35 cellular contexts compared by ENCODE assay signal in the genomic region with DNA sequence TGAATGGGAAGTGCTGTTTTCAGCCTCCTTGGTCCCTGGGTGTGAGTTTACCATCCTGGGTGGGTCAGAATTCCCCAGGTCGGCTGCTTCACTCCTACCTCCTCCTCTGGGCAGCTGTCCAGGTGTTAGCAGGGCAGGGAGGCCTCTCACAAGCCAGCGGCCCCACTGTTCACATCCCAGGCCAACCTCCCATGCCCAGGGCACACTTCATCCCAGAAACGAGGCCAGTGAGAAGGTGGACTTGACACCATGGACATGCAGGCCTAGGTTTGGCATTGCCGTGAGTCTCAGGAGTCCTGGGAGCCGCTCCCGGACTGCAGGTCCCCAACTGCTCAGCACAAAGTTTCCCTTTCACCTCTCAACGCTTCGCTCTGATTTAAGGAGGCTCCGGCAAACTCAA.
"Had no signal": no experiment of that assay in that cellular context is flagged by ENCODE, and none has a peak within 500 bp of the region (broad histone marks: within the 10 kb centered on the region; RNA-seq: fewer than 3 reads in every experiment).

No MANE protein-coding gene starts in this region.

- H3K9me3 ChIP-seq: ascending aorta had no signal

- H3K27ac ChIP-seq: ascending aorta, cardiac muscle cell, VCaP had no signal

- H3K4me1 ChIP-seq: ascending aorta had no signal

- H3K27ac Mint-ChIP-seq: activated B cell treated with CpG ODN at 0.5 μM for 24 hours; activated CD4-positive, alpha-beta memory T cell treated with anti-CD3 and anti-CD28 coated beads for 36 hours; activated CD8-positive, alpha-beta memory T cell treated with anti-CD3 and anti-CD28 coated beads, Interleukin-2, amount 10 ng/mL, durations not matched to agents 7 days and 5 days; activated CD8-positive, alpha-beta T cell treated with anti-CD3 and anti-CD28 coated beads, Interleukin-2, amount 10 ng/mL, durations not matched to agents 7 days and 5 days; activated naive CD4-positive, alpha-beta T cell treated with anti-CD3 and anti-CD28 coated beads, Interleukin-2, amount 10 ng/mL, durations not matched to agents 7 days and 5 days; activated naive CD4-positive, alpha-beta T cell treated with anti-CD3 and anti-CD28 coated beads, Interleukin-2, amount 50 U/mL, for 24 hours; activated naive CD8-positive, alpha-beta T cell; activated naive CD8-positive, alpha-beta T cell treated with anti-CD3 and anti-CD28 coated beads, Interleukin-2, amount 10 ng/mL, durations not matched to agents 7 days and 5 days; activated naive CD8-positive, alpha-beta T cell treated with anti-CD3 and anti-CD28 coated beads, Interleukin-2, amount 50 U/mL, for 24 hours; activated T-cell treated with anti-CD3 and anti-CD28 coated beads, Interleukin-2, amount 50 U/mL, for 24 hours; activated T-helper 2 cell treated with anti-CD3 and anti-CD28 coated beads, Interferon-gamma antibody, Interleukin-2, Interleukin-4, amounts not matched to agents 10 μg/mL and 5 μg/mL and 100 μg/mL, durations not matched to agents 14 hours and 24 hours and 36 hours; brain; T-helper 1 cell treated with Interleukin-12 subunit alpha and Interleukin-12 subunit beta and Interleukin-4 antibody, amounts not matched to agents 30 μg/mL and 1 μg/mL, for 36 hours; T-helper 2 cell treated with Interferon-gamma antibody and Interleukin-4, amounts not matched to agents 5 μg/mL and 100 μg/mL, for 36 hours had no signal

- H3K36me3 ChIP-seq: ascending aorta, cardiac muscle cell had no signal

- H3K4me3 Mint-ChIP-seq: activated B cell treated with CpG ODN at 0.5 μM for 24 hours; activated CD4-positive, alpha-beta memory T cell treated with anti-CD3 and anti-CD28 coated beads for 36 hours; activated CD8-positive, alpha-beta memory T cell treated with anti-CD3 and anti-CD28 coated beads, Interleukin-2, amount 10 ng/mL, durations not matched to agents 7 days and 5 days; activated CD8-positive, alpha-beta T cell treated with anti-CD3 and anti-CD28 coated beads, Interleukin-2, amount 10 ng/mL, durations not matched to agents 7 days and 5 days; activated naive CD4-positive, alpha-beta T cell treated with anti-CD3 and anti-CD28 coated beads, Interleukin-2, amount 10 ng/mL, durations not matched to agents 7 days and 5 days; activated naive CD4-positive, alpha-beta T cell treated with anti-CD3 and anti-CD28 coated beads, Interleukin-2, amount 50 U/mL, for 24 hours; activated naive CD8-positive, alpha-beta T cell; activated naive CD8-positive, alpha-beta T cell treated with anti-CD3 and anti-CD28 coated beads, Interleukin-2, amount 10 ng/mL, durations not matched to agents 7 days and 5 days; activated naive CD8-positive, alpha-beta T cell treated with anti-CD3 and anti-CD28 coated beads, Interleukin-2, amount 50 U/mL, for 24 hours; activated T-cell treated with anti-CD3 and anti-CD28 coated beads, Interleukin-2, amount 50 U/mL, for 24 hours; brain; central memory CD8-positive, alpha-beta T cell; T-helper 1 cell treated with Interleukin-12 subunit alpha and Interleukin-12 subunit beta and Interleukin-4 antibody, amounts not matched to agents 30 μg/mL and 1 μg/mL, for 36 hours; T-helper 2 cell treated with Interferon-gamma antibody and Interleukin-4, amounts not matched to agents 5 μg/mL and 100 μg/mL, for 36 hours had no signal

- H3K27me3 ChIP-seq: ascending aorta, cardiac muscle cell had no signal

- H3K4me1 Mint-ChIP-seq: activated B cell treated with CpG ODN at 0.5 μM for 24 hours; activated CD8-positive, alpha-beta memory T cell treated with anti-CD3 and anti-CD28 coated beads, Interleukin-2, amount 10 ng/mL, durations not matched to agents 7 days and 5 days; activated naive CD4-positive, alpha-beta T cell treated with anti-CD3 and anti-CD28 coated beads, Interleukin-2, amount 10 ng/mL, durations not matched to agents 7 days and 5 days; activated naive CD4-positive, alpha-beta T cell treated with anti-CD3 and anti-CD28 coated beads, Interleukin-2, amount 50 U/mL, for 24 hours; activated naive CD8-positive, alpha-beta T cell treated with anti-CD3 and anti-CD28 coated beads, Interleukin-2, amount 10 ng/mL, durations not matched to agents 7 days and 5 days; activated naive CD8-positive, alpha-beta T cell treated with anti-CD3 and anti-CD28 coated beads, Interleukin-2, amount 50 U/mL, for 24 hours; central memory CD8-positive, alpha-beta T cell had no signal

- H3K27me3 Mint-ChIP-seq: activated B cell treated with CpG ODN at 0.5 μM for 24 hours; activated CD4-positive, alpha-beta memory T cell treated with anti-CD3 and anti-CD28 coated beads for 36 hours; activated CD8-positive, alpha-beta memory T cell treated with anti-CD3 and anti-CD28 coated beads, Interleukin-2, amount 10 ng/mL, durations not matched to agents 7 days and 5 days; activated naive CD4-positive, alpha-beta T cell treated with anti-CD3 and anti-CD28 coated beads, Interleukin-2, amount 10 ng/mL, durations not matched to agents 7 days and 5 days; activated naive CD4-positive, alpha-beta T cell treated with anti-CD3 and anti-CD28 coated beads, Interleukin-2, amount 50 U/mL, for 24 hours; activated naive CD8-positive, alpha-beta T cell treated with anti-CD3 and anti-CD28 coated beads, Interleukin-2, amount 10 ng/mL, durations not matched to agents 7 days and 5 days; activated naive CD8-positive, alpha-beta T cell treated with anti-CD3 and anti-CD28 coated beads, Interleukin-2, amount 50 U/mL, for 24 hours; activated T-cell treated with anti-CD3 and anti-CD28 coated beads, Interleukin-2, amount 50 U/mL, for 24 hours; central memory CD8-positive, alpha-beta T cell had no signal

- H3K36me3 Mint-ChIP-seq: activated CD4-positive, alpha-beta memory T cell treated with anti-CD3 and anti-CD28 coated beads for 36 hours; activated CD8-positive, alpha-beta memory T cell treated with anti-CD3 and anti-CD28 coated beads, Interleukin-2, amount 10 ng/mL, durations not matched to agents 7 days and 5 days; activated naive CD4-positive, alpha-beta T cell treated with anti-CD3 and anti-CD28 coated beads, Interleukin-2, amount 10 ng/mL, durations not matched to agents 7 days and 5 days; activated naive CD4-positive, alpha-beta T cell treated with anti-CD3 and anti-CD28 coated beads, Interleukin-2, amount 50 U/mL, for 24 hours; activated naive CD8-positive, alpha-beta T cell; activated naive CD8-positive, alpha-beta T cell treated with anti-CD3 and anti-CD28 coated beads, Interleukin-2, amount 10 ng/mL, durations not matched to agents 7 days and 5 days; brain had no signal

- DNase-seq: activated B cell treated with CpG ODN at 0.5 μM for 24 hours; activated CD4-positive, alpha-beta memory T cell treated with anti-CD3 and anti-CD28 coated beads for 36 hours; activated CD4-positive, alpha-beta T cell treated with anti-CD3 and anti-CD28 coated beads for 4 hours; activated CD4-positive, alpha-beta T cell treated with anti-CD3 and anti-CD28 coated beads, Interleukin-2, amount 50 U/mL, for 1 hour; activated CD4-positive, alpha-beta T cell treated with anti-CD3 and anti-CD28 coated beads, Interleukin-2, amount 50 U/mL, for 4 hours; activated CD4-positive, CD25-positive, alpha-beta regulatory T cell treated with anti-CD3 and anti-CD28 coated beads, Interleukin-2, amount 50 U/mL, for 72 hours; activated CD8-positive, alpha-beta memory T cell treated with anti-CD3 and anti-CD28 coated beads for 24 hours; activated CD8-positive, alpha-beta memory T cell treated with anti-CD3 and anti-CD28 coated beads, Interleukin-2, amount 10 ng/mL, durations not matched to agents 7 days and 5 days; activated CD8-positive, alpha-beta memory T cell treated with anti-CD3 and anti-CD28 coated beads, Interleukin-2, amount 50 U/mL, for 48 hours; activated CD8-positive, alpha-beta T cell treated with anti-CD3 and anti-CD28 coated beads, Interleukin-2, amount 10 ng/mL, durations not matched to agents 7 days and 5 days; activated effector memory CD4-positive, alpha-beta T cell treated with Interleukin-2 at 50 U/mL for 16 hours; activated gamma-delta T cell; activated naive CD4-positive, alpha-beta T cell treated with anti-CD3 and anti-CD28 coated beads, Interleukin-2, amount 10 ng/mL, durations not matched to agents 7 days and 5 days; activated naive CD4-positive, alpha-beta T cell treated with Interleukin-2 at 50 U/mL for 16 hours; activated naive CD8-positive, alpha-beta T cell treated with anti-CD3 and anti-CD28 coated beads, Interleukin-2, amount 10 ng/mL, durations not matched to agents 7 days and 5 days; activated naive CD8-positive, alpha-beta T cell treated with anti-CD3 and anti-CD28 coated beads, Interleukin-2, amount 50 U/mL, for 24 hours; activated T-cell treated with anti-CD3 and anti-CD28 coated beads, Interleukin-2, amount 50 U/mL, for 24 hours; activated T-cell treated with anti-CD3 and anti-CD28 coated beads, Interleukin-2, amount 50 U/mL, for 48 hours; amygdala; anterior cingulate cortex; caudate nucleus; cerebellar nuclear complex; T-helper 1 cell; T-helper 2 cell; T-helper 9 cell had no signal

- H3K4me3 ChIP-seq: ascending aorta, cardiac muscle cell had no signal

- ATAC-seq: activated CD8-positive, alpha-beta memory T cell treated with anti-CD3 and anti-CD28 coated beads, Interleukin-2, amount 10 ng/mL, durations not matched to agents 7 days and 5 days; activated CD8-positive, alpha-beta T cell treated with anti-CD3 and anti-CD28 coated beads, Interleukin-2, amount 10 ng/mL, durations not matched to agents 7 days and 5 days; activated naive CD8-positive, alpha-beta T cell treated with anti-CD3 and anti-CD28 coated beads, Interleukin-2, amount 50 U/mL, for 24 hours had no signal
